In genomic region chr2:1730047-1730937, GRCh38 we compare ENCODE assay signal across 10 cellular contexts. TPM values are rescaled to one million over a fixed set of nuclear protein-coding genes. Genes with fewer than 3 reads are reported as not detected.
DNase-seq lines count a peak whose midpoint lies in the region; ATAC-seq and TF ChIP-seq lines count a peak whose summit lies in the region.
"Had no signal": no experiment of that assay in that cellular context is flagged by ENCODE, and none has a peak within 500 bp of the region (broad histone marks: within the 10 kb centered on the region; RNA-seq: fewer than 3 reads in every experiment).

No MANE protein-coding gene starts in this region.

- intact Hi-C loops in thyroid gland (cut with DNase I) = no loop called here

- WGBS in thyroid gland, 2 donors = 60 to 64% methylated on average over 10 of the region's 10 CpGs

- peaks cover 22 to 48% of the 10 kb centered on the region in 2 donors for H3K4me1 ChIP-seq in thyroid gland

- H3K9me3 ChIP-seq in MG63 (peaks cover 5% of the 10 kb centered on the region; the same call in 1 of the 2 replicates), thyroid gland (no peaks in the 10 kb centered on the region)

- H3K4me3 ChIP-seq in MG63 (peak overlapping the region; percentile 13), coronary artery (peak overlapping the region; percentile 52), thyroid gland (replicated peaks in 1 of 3) (no peak overlapping the region)

- peak; percentile 41 for ATAC-seq in left lobe of liver
- no peak for ATAC-seq in GM18870 (IDR thresholded peaks at IDR 0.05; ENCODE audit: unreplicated experiment)
- no peak for ATAC-seq in HG02610 (IDR thresholded peaks at IDR 0.05; ENCODE audit: unreplicated experiment)

- H3K27ac ChIP-seq in coronary artery (peak overlapping the region; percentile 82 to 93), thyroid gland (peak overlapping the region; percentile 20 to 62 (median 50))

- DNase-seq in MG63 = peak; percentile 97
- DNase-seq in coronary artery (ENCODE audit: low spot score) = peak; percentile 77
- DNase-seq in left lobe of liver (ENCODE audit: low spot score) = peak; percentile 42
- no peak for DNase-seq in thyroid gland
- no peak for DNase-seq in NCI-H2196 (lab: John Stamatoyannopoulos, UW; ENCODE audit: unreplicated experiment)
- DNase-seq in DMS 273 (lab: John Stamatoyannopoulos, UW; ENCODE audit: unreplicated experiment) = no peak
- DNase-seq: naive B cell, NCI-H1105 had no signal

- TF ChIP-seq CTCF in coronary artery (IDR thresholded peaks at IDR 0.05) (no peak), thyroid gland (IDR thresholded peaks at IDR 0.05) (no peak)

- H3K27me3 ChIP-seq in MG63 (no peaks in the 10 kb centered on the region), thyroid gland (no peaks in the 10 kb centered on the region)

- no peak for TF ChIP-seq POLR2A in thyroid gland (IDR thresholded peaks at IDR 0.05)

- peaks cover 42% of the 10 kb centered on the region for H3K36me3 ChIP-seq in MG63
- no peaks in the 10 kb centered on the region for H3K36me3 ChIP-seq in thyroid gland

RNA-seq across cellular contexts. Expression of gene PXDN, which starts 14.0 kb away (rescaled TPM):
- 204 and 346 TPM in 2 replicates for total RNA-seq in MG63 (2014; rRNA removed; shearing (Covaris generic); ENCODE audit: low replicate concordance)
- total RNA-seq in left lobe of liver = 9.4 TPM
- 10 to 100 TPM in 3 of 4 donors, 1 to 10 TPM in 1; 6.9 to 17.3 (median 13.6) TPM for total RNA-seq in thyroid gland

Comparison
In these comparisons a context has a peak if more than half of its experiments do, and no peak if none do; other contexts are left out.
1. DNase-seq: peak in MG63 (single experiment), coronary artery (single experiment) and left lobe of liver (single experiment); none in thyroid gland (0 of 2), NCI-H2196 (single experiment) and DMS 273 (single experiment).
2. H3K4me3 ChIP-seq: peak in MG63 (single experiment) and coronary artery (single experiment); none in thyroid gland (0 of 3).
3. RNA of gene PXDN, which starts 14.0 kb away (total RNA-seq): 204 to 346 TPM in MG63; 6.9 to 17.3 TPM in thyroid gland and 9.4 TPM in left lobe of liver (single experiment); every median in the first group is over 10 times any median in the second.